Comparison of ENCODE assay signal across 14 cellular contexts in the genomic region with DNA sequence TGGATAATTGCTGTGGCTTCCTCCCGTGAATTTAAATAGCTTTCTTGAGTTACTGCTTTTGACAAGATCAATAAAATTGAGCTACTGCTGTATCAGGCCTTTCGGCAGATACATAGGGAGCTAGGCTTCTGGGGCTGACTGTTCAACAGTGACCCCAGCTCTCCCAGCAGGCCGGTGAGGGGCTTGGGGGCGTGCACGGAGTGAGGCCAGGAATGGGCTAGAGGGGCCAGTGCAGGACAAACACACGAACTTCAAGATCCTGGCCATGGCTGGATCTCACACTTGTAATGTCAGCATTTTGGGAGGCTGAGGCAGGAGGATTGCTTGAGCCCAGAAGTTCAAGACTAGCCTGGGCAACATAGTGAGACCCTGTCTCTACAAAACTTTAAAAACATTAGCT.
DNase-seq lines count a peak whose midpoint lies in the region; ATAC-seq and TF ChIP-seq lines count a peak whose summit lies in the region.
"Had no signal": no experiment of that assay in that cellular context is flagged by ENCODE, and none has a peak within 500 bp of the region (broad histone marks: within the 10 kb centered on the region; RNA-seq: fewer than 3 reads in every experiment).

No MANE protein-coding gene starts in this region.

- no peaks in the 10 kb centered on the region; a peak in 2 of 22 replicates for H3K27me3 ChIP-seq in BLaER1 treated with 17β-estradiol and CSF1 and Interleukin-3, amounts not matched to agents 10 nM and 100 nM
- H3K27me3 ChIP-seq: BE2C had no signal

- no peak overlapping the region for H3K9ac ChIP-seq in BLaER1 treated with 17β-estradiol and CSF1 and Interleukin-3, amounts not matched to agents 10 nM and 100 nM

- peak overlapping the region; percentile 42 for H3K27ac Mint-ChIP-seq in activated naive CD8-positive, alpha-beta T cell treated with anti-CD3 and anti-CD28 coated beads, Interleukin-2, amount 10 ng/mL, durations not matched to agents 7 days and 5 days
- no peak overlapping the region for H3K27ac Mint-ChIP-seq in activated naive CD8-positive, alpha-beta T cell treated with anti-CD3 and anti-CD28 coated beads for 36 hours
- H3K27ac Mint-ChIP-seq in nephron: peak overlapping the region; percentile 49 to 86 (median 67)
- H3K27ac Mint-ChIP-seq: CD14-positive monocyte; CD4-positive, alpha-beta memory T cell; H9 had no signal

- H4K20me1 ChIP-seq in BLaER1 treated with 17β-estradiol and CSF1 and Interleukin-3, amounts not matched to agents 10 nM and 100 nM: no peaks in the 10 kb centered on the region

- no peak for ATAC-seq in activated naive CD8-positive, alpha-beta T cell treated with anti-CD3 and anti-CD28 coated beads, Interleukin-2, amount 10 ng/mL, durations not matched to agents 7 days and 5 days (ENCODE audit: low read depth)
- ATAC-seq in GM21528 (IDR thresholded peaks at IDR 0.05; ENCODE audit: low FRiP score, unreplicated experiment) (no peak), GM18907 (IDR thresholded peaks at IDR 0.05; ENCODE audit: unreplicated experiment) (no peak)

- no peak overlapping the region for H3K4me3 Mint-ChIP-seq in activated naive CD8-positive, alpha-beta T cell treated with anti-CD3 and anti-CD28 coated beads, Interleukin-2, amount 10 ng/mL, durations not matched to agents 7 days and 5 days
- H3K4me3 Mint-ChIP-seq in activated naive CD8-positive, alpha-beta T cell treated with anti-CD3 and anti-CD28 coated beads for 36 hours: no peak overlapping the region
- peak overlapping the region in 1 of 3 experiments; percentile 42 for H3K4me3 Mint-ChIP-seq in nephron
- H3K4me3 Mint-ChIP-seq: CD4-positive, alpha-beta memory T cell; H9 had no signal

- H3K4me2 ChIP-seq in BLaER1 treated with 17β-estradiol and CSF1 and Interleukin-3, amounts not matched to agents 10 nM and 100 nM: peak overlapping the region in 9 of 11 experiments; percentile 74 to 92 (median 82); a peak in 17 of 22 replicates

- peaks cover 7% of the 10 kb centered on the region for H3K36me3 Mint-ChIP-seq in activated naive CD8-positive, alpha-beta T cell treated with anti-CD3 and anti-CD28 coated beads, Interleukin-2, amount 10 ng/mL, durations not matched to agents 7 days and 5 days
- peaks cover 2% of the 10 kb centered on the region for H3K36me3 Mint-ChIP-seq in activated naive CD8-positive, alpha-beta T cell treated with anti-CD3 and anti-CD28 coated beads for 36 hours
- no peaks in the 10 kb centered on the region for H3K36me3 Mint-ChIP-seq in nephron (ENCODE audit: low read depth)
- H3K36me3 Mint-ChIP-seq: CD14-positive monocyte had no signal

- peak overlapping the region in 2 of 11 experiments; percentile 22 to 40; a peak in 3 of 22 replicates for H3K27ac ChIP-seq in BLaER1 treated with 17β-estradiol and CSF1 and Interleukin-3, amounts not matched to agents 10 nM and 100 nM
- H3K27ac ChIP-seq in VCaP: peak overlapping the region; percentile 81

- DNase-seq in activated naive CD8-positive, alpha-beta T cell treated with anti-CD3 and anti-CD28 coated beads, Interleukin-2, amount 10 ng/mL, durations not matched to agents 7 days and 5 days: no peak
- DNase-seq in activated naive CD8-positive, alpha-beta T cell treated with anti-CD3 and anti-CD28 coated beads for 36 hours: no peak
- DNase-seq: ACHN; BE2C; CD4-positive, alpha-beta memory T cell; DMS79 treated with DMSO at 0.1 percent for 48 hours; GF-D8; H9 had no signal

- H3K4me1 ChIP-seq in BLaER1 treated with 17β-estradiol and CSF1 and Interleukin-3, amounts not matched to agents 10 nM and 100 nM: peaks cover 42 to 65% (median 59%) of the 10 kb centered on the region in 10 experiments

- no peak overlapping the region for H3K4me3 ChIP-seq in BLaER1 treated with 17β-estradiol and CSF1 and Interleukin-3, amounts not matched to agents 10 nM and 100 nM

- peaks cover 5% of the 10 kb centered on the region for H3K9me3 Mint-ChIP-seq in activated naive CD8-positive, alpha-beta T cell treated with anti-CD3 and anti-CD28 coated beads, Interleukin-2, amount 10 ng/mL, durations not matched to agents 7 days and 5 days
- H3K9me3 Mint-ChIP-seq in activated naive CD8-positive, alpha-beta T cell treated with anti-CD3 and anti-CD28 coated beads for 36 hours: peaks cover 3% of the 10 kb centered on the region
- H3K9me3 Mint-ChIP-seq in nephron: peaks cover 18% of the 10 kb centered on the region

- POLR2A ChIA-PET in activated naive CD8-positive, alpha-beta T cell treated with anti-CD3 and anti-CD28 coated beads, Interleukin-2, amount 10 ng/mL, durations not matched to agents 7 days and 5 days (lab: Charles Lee): interaction anchor here (1.0 to 1.6 kb wide), 3 partner anchors 14 to 126 kb away, joined by 3 read pairs; a partner anchor contains a TSS

- H3K9me3 ChIP-seq in BLaER1 treated with 17β-estradiol and CSF1 and Interleukin-3, amounts not matched to agents 10 nM and 100 nM (replicated peaks in 1 of 11): peaks cover 18 to 30% (median 23%) of the 10 kb centered on the region in 11 experiments
- H3K9me3 ChIP-seq: BE2C had no signal

- peaks cover 12% of the 10 kb centered on the region for H3K27me3 Mint-ChIP-seq in activated naive CD8-positive, alpha-beta T cell treated with anti-CD3 and anti-CD28 coated beads, Interleukin-2, amount 10 ng/mL, durations not matched to agents 7 days and 5 days
- H3K27me3 Mint-ChIP-seq in activated naive CD8-positive, alpha-beta T cell treated with anti-CD3 and anti-CD28 coated beads for 36 hours: peaks cover 8% of the 10 kb centered on the region
- H3K27me3 Mint-ChIP-seq in nephron (ENCODE audit: low read depth): peaks cover 18% of the 10 kb centered on the region
- H3K27me3 Mint-ChIP-seq: CD4-positive, alpha-beta memory T cell had no signal

- peaks cover 21% of the 10 kb centered on the region for H3K4me1 Mint-ChIP-seq in activated naive CD8-positive, alpha-beta T cell treated with anti-CD3 and anti-CD28 coated beads, Interleukin-2, amount 10 ng/mL, durations not matched to agents 7 days and 5 days
- peaks cover 16% of the 10 kb centered on the region for H3K4me1 Mint-ChIP-seq in activated naive CD8-positive, alpha-beta T cell treated with anti-CD3 and anti-CD28 coated beads for 36 hours
- H3K4me1 Mint-ChIP-seq in nephron: peaks cover 33% of the 10 kb centered on the region

- H3K36me3 ChIP-seq in BLaER1 treated with 17β-estradiol and CSF1 and Interleukin-3, amounts not matched to agents 10 nM and 100 nM: peaks cover 0 to 9% (median 0%) of the 10 kb centered on the region in 11 experiments; a peak in 1 of 22 replicates
- H3K36me3 ChIP-seq: BE2C had no signal

- no peak for TF ChIP-seq CTCF in VCaP (conservative IDR thresholded peaks at IDR 0.05)
- TF ChIP-seq CTCF in nephron (IDR thresholded peaks at IDR 0.05; ENCODE audit: unreplicated experiment in 3 of 3): no peak
